Comparison of ENCODE assay signal across 19 cellular contexts in the genomic region with DNA sequence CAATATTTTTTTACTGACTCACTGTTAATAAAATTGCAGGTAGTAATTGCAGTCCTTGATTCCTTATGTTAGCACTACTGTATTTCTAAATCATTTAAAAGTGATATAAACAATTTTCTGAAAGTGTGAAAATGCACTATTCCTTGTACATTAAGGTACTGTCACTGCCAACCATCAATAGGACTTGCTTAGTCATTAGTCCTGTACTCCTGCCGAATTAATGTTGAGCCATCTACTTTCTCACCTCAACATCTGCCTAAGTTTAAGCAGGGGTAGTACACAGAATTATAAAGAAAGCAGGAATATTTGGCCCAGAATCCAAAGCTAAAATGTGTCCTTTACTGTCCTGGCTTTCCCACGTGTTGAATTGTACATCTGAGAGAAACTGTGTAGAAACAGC.
"Had no signal": no experiment of that assay in that cellular context is flagged by ENCODE, and none has a peak within 500 bp of the region (broad histone marks: within the 10 kb centered on the region; RNA-seq: fewer than 3 reads in every experiment).

No MANE protein-coding gene starts in this region.

- DNase-seq: activated CD4-positive, alpha-beta T cell treated with anti-CD3 and anti-CD28 coated beads, Interleukin-2, amount 10 ng/mL, durations not matched to agents 7 days and 5 days; activated CD8-positive, alpha-beta T cell treated with anti-CD3 and anti-CD28 coated beads, Interleukin-2, amount 10 ng/mL, durations not matched to agents 7 days and 5 days; activated naive CD4-positive, alpha-beta T cell treated with Interleukin-2 at 50 U/mL for 16 hours; activated T-cell treated with anti-CD3 and anti-CD28 coated beads, Interleukin-2, amount 50 U/mL, for 24 hours; body of pancreas; effector memory CD8-positive, alpha-beta T cell; foreskin keratinocyte; glutamatergic neuron; hypothalamus; islet precursor cell; left colon; occipital lobe; posterior cingulate gyrus; retina; stimulated activated CD8-positive, alpha-beta memory T cell treated with anti-CD3 and anti-CD28 coated beads, Interleukin-4, amount 100 ng/mL, for 48 hours; stimulated activated naive CD4-positive, alpha-beta T cell; T-helper 9 cell had no signal

- ATAC-seq: activated CD4-positive, CD25-positive, alpha-beta regulatory T cell treated with anti-CD3 and anti-CD28 coated beads, Interleukin-2, amount 50 U/mL, for 24 hours; activated CD8-positive, alpha-beta T cell treated with anti-CD3 and anti-CD28 coated beads, Interleukin-2, amount 10 ng/mL, durations not matched to agents 7 days and 5 days; body of pancreas; effector memory CD8-positive, alpha-beta T cell; foreskin keratinocyte; left colon had no signal

- H3K4me3 ChIP-seq: body of pancreas, lung had no signal
